In the genomic region with DNA sequence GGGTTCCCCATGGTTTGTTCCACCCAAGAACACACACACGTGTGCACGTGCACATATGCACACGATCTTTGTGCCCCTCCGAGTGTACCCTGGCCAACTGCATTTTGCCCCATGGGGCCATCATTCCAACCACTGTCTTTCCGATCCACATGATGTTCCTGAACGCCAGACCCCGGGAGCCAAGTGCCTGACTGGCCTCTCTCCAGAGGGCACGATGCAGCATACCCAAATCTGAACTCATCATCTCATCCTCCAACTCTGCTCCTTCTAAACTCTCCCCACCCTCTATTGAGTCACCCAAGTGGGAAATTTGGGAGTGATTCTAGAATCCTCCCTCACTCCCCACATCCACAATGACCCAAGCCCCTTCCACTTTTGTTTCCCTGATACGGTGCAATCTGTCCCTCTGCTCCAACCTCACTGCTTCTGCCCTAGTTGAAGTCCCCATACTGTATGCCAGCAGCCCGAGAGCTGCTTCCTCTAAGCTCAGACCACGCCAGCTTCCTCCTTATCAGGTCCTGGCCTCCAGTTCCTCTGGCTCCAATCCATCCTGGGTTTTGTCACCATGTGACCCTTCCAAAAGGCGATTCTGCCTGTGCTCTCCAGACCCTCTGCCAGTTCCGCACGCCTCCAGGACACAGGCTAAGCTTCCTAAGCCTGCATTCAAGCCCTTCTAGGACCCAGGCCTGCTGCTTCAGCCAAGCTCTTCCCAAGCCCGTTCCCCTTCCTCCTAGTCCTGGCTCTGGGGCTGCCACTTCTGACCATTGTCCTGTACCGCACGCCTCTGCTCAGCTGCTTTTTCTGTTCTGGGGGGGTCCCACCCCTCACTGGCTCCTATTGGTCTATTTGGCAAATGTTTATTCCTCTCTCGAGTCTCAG, we compare ENCODE assay signal across 10 cellular contexts. TPM values are rescaled to one million over a fixed set of nuclear protein-coding genes. Genes with fewer than 3 reads are reported as not detected.
DNase-seq lines count a peak whose midpoint lies in the region; ATAC-seq and TF ChIP-seq lines count a peak whose summit lies in the region.
"Had no signal": no experiment of that assay in that cellular context is flagged by ENCODE, and none has a peak within 500 bp of the region (broad histone marks: within the 10 kb centered on the region; RNA-seq: fewer than 3 reads in every experiment).

No MANE protein-coding gene starts in this region.

- CTCF ChIA-PET in activated CD8-positive, alpha-beta T cell treated with anti-CD3 and anti-CD28 coated beads, Interleukin-2, amount 10 ng/mL, durations not matched to agents 7 days and 5 days (lab: Charles Lee), result no interaction called here
- CTCF ChIA-PET in activated CD8-positive, alpha-beta T cell treated with anti-CD3 and anti-CD28 coated beads for 36 hours (lab: Charles Lee), result interaction anchor here (2.3 kb wide), 1 partner anchor 19 kb away, joined by 8 read pairs; no protein-coding TSS in a partner anchor

- peak overlapping the region; percentile 84 for H3K27ac ChIP-seq in left ventricle myocardium inferior (replicated peaks)
- H3K27ac ChIP-seq in tibial artery, result no peak overlapping the region

- intact Hi-C loops in activated CD8-positive, alpha-beta T cell treated with anti-CD3 and anti-CD28 coated beads for 36 hours (cut with micrococcal nuclease), result no loop called here
- intact Hi-C loops in left ventricle myocardium inferior (cut with micrococcal nuclease) (no loop called here), tibial artery (cut with DNase I; ENCODE audit: low total_unique reads) (no loop called here)

- peaks cover 13% of the 10 kb centered on the region for H3K4me1 Mint-ChIP-seq in activated CD8-positive, alpha-beta T cell treated with anti-CD3 and anti-CD28 coated beads, Interleukin-2, amount 10 ng/mL, durations not matched to agents 7 days and 5 days (ENCODE audit: low read depth)
- no peaks in the 10 kb centered on the region for H3K4me1 Mint-ChIP-seq in activated CD8-positive, alpha-beta T cell treated with anti-CD3 and anti-CD28 coated beads for 36 hours (ENCODE audit: low read depth)

- no peaks in the 10 kb centered on the region for H3K36me3 Mint-ChIP-seq in activated CD8-positive, alpha-beta T cell treated with anti-CD3 and anti-CD28 coated beads, Interleukin-2, amount 10 ng/mL, durations not matched to agents 7 days and 5 days (ENCODE audit: low read depth)
- H3K36me3 Mint-ChIP-seq in activated CD8-positive, alpha-beta T cell treated with anti-CD3 and anti-CD28 coated beads for 36 hours (ENCODE audit: low read depth), result no peaks in the 10 kb centered on the region

- H3K4me3 ChIP-seq in left ventricle myocardium inferior (peak overlapping the region; percentile 32), tibial artery (no peak overlapping the region)

- no peaks in the 10 kb centered on the region for H3K27me3 ChIP-seq in left ventricle myocardium inferior (ENCODE audit: low read depth)
- no peaks in the 10 kb centered on the region for H3K27me3 ChIP-seq in tibial artery

- no peak overlapping the region for H3K4me3 Mint-ChIP-seq in activated CD8-positive, alpha-beta T cell treated with anti-CD3 and anti-CD28 coated beads, Interleukin-2, amount 10 ng/mL, durations not matched to agents 7 days and 5 days
- no peak overlapping the region for H3K4me3 Mint-ChIP-seq in activated CD8-positive, alpha-beta T cell treated with anti-CD3 and anti-CD28 coated beads for 36 hours

- ATAC-seq in activated CD8-positive, alpha-beta T cell treated with anti-CD3 and anti-CD28 coated beads, Interleukin-2, amount 10 ng/mL, durations not matched to agents 7 days and 5 days, result no peak
- no peak for ATAC-seq in activated CD8-positive, alpha-beta T cell treated with anti-CD3 and anti-CD28 coated beads for 36 hours
- no peak for ATAC-seq in GM21576 (IDR thresholded peaks at IDR 0.05; ENCODE audit: unreplicated experiment)
- ATAC-seq: esophagus mucosa had no signal

- peak overlapping the region; percentile 8 for H3K27ac Mint-ChIP-seq in activated CD8-positive, alpha-beta T cell treated with anti-CD3 and anti-CD28 coated beads, Interleukin-2, amount 10 ng/mL, durations not matched to agents 7 days and 5 days
- H3K27ac Mint-ChIP-seq in activated CD8-positive, alpha-beta T cell treated with anti-CD3 and anti-CD28 coated beads for 36 hours, result no peak overlapping the region

- peaks cover 46% of the 10 kb centered on the region for H3K4me1 ChIP-seq in left ventricle myocardium inferior
- H3K4me1 ChIP-seq in tibial artery, result no peaks in the 10 kb centered on the region

- H3K9me3 Mint-ChIP-seq in activated CD8-positive, alpha-beta T cell treated with anti-CD3 and anti-CD28 coated beads, Interleukin-2, amount 10 ng/mL, durations not matched to agents 7 days and 5 days (ENCODE audit: insufficient read depth), result no peaks in the 10 kb centered on the region
- no peaks in the 10 kb centered on the region for H3K9me3 Mint-ChIP-seq in activated CD8-positive, alpha-beta T cell treated with anti-CD3 and anti-CD28 coated beads for 36 hours

- H3K9me3 ChIP-seq in left ventricle myocardium inferior (replicated peaks) (no peaks in the 10 kb centered on the region), tibial artery (no peaks in the 10 kb centered on the region)

- H3K27me3 Mint-ChIP-seq in activated CD8-positive, alpha-beta T cell treated with anti-CD3 and anti-CD28 coated beads, Interleukin-2, amount 10 ng/mL, durations not matched to agents 7 days and 5 days (ENCODE audit: low read depth), result no peaks in the 10 kb centered on the region
- no peaks in the 10 kb centered on the region for H3K27me3 Mint-ChIP-seq in activated CD8-positive, alpha-beta T cell treated with anti-CD3 and anti-CD28 coated beads for 36 hours

- DNase-seq in activated CD8-positive, alpha-beta T cell treated with anti-CD3 and anti-CD28 coated beads, Interleukin-2, amount 10 ng/mL, durations not matched to agents 7 days and 5 days, result no peak
- DNase-seq in activated CD8-positive, alpha-beta T cell treated with anti-CD3 and anti-CD28 coated beads for 36 hours, result no peak
- peak; percentile 68 for DNase-seq in left ventricle myocardium inferior
- peak; percentile 72 to 74 for DNase-seq in tibial artery
- DNase-seq in NCI-H345 (lab: John Stamatoyannopoulos, UW), result no peak
- DNase-seq: 8988T; activated CD4-positive, alpha-beta T cell treated with anti-CD3 and anti-CD28 coated beads, Interleukin-2, amount 50 U/mL, for 48 hours; NCI-H2081 treated with DMSO at 0.1 percent for 48 hours had no signal

- POLR2A ChIA-PET in activated CD8-positive, alpha-beta T cell treated with anti-CD3 and anti-CD28 coated beads, Interleukin-2, amount 10 ng/mL, durations not matched to agents 7 days and 5 days (lab: Charles Lee), result interaction anchor here (0.6 kb wide), 1 partner anchor 469 kb away, joined by 4 read pairs; no protein-coding TSS in a partner anchor
- POLR2A ChIA-PET in activated CD8-positive, alpha-beta T cell treated with anti-CD3 and anti-CD28 coated beads for 36 hours (lab: Charles Lee), result interaction anchor here (1.2 to 1.5 kb wide), 3 partner anchors 10 to 27 kb away, joined by 3 to 5 read pairs (median 4); partner anchors contain the start of gene TMEM208

- TF ChIP-seq CTCF in activated CD8-positive, alpha-beta T cell treated with anti-CD3 and anti-CD28 coated beads for 36 hours (IDR thresholded peaks at IDR 0.05), result no peak
- TF ChIP-seq CTCF in left ventricle myocardium inferior (IDR thresholded peaks at IDR 0.05; ENCODE audit: borderline replicate concordance) (no peak), tibial artery (IDR thresholded peaks at IDR 0.05) (no peak)

- H3K36me3 ChIP-seq in left ventricle myocardium inferior (no peaks in the 10 kb centered on the region), tibial artery (peaks cover 0 to 34% (median 0%) of the 10 kb centered on the region in 3 donors)

RNA-seq across cellular contexts. Expression of gene TMEM208, which starts 10.1 kb away (rescaled TPM):
- total RNA-seq in activated CD8-positive, alpha-beta T cell treated with anti-CD3 and anti-CD28 coated beads, Interleukin-2, amount 10 ng/mL, durations not matched to agents 7 days and 5 days, result 10 to 100 TPM; 33.7 TPM
- 10 to 100 TPM; 25.7 to 30.7 TPM for total RNA-seq in activated CD8-positive, alpha-beta T cell treated with anti-CD3 and anti-CD28 coated beads for 36 hours
- total RNA-seq in left ventricle myocardium inferior, result 11.5 TPM

RNA-seq across cellular contexts. Expression of gene ELMO3, which starts 17.9 kb away (rescaled TPM):
- 1 to 10 TPM; 7.2 to 8.0 TPM for total RNA-seq in activated CD8-positive, alpha-beta T cell treated with anti-CD3 and anti-CD28 coated beads, Interleukin-2, amount 10 ng/mL, durations not matched to agents 7 days and 5 days
- 1 to 10 TPM; 5.0 to 5.6 TPM for total RNA-seq in activated CD8-positive, alpha-beta T cell treated with anti-CD3 and anti-CD28 coated beads for 36 hours
- total RNA-seq in left ventricle myocardium inferior, result 0.80 TPM

RNA-seq across cellular contexts. Expression of gene E2F4, which starts 24.9 kb away (rescaled TPM):
- total RNA-seq in activated CD8-positive, alpha-beta T cell treated with anti-CD3 and anti-CD28 coated beads, Interleukin-2, amount 10 ng/mL, durations not matched to agents 7 days and 5 days, result 100 to 1,000 TPM; 134 to 138 TPM
- total RNA-seq in activated CD8-positive, alpha-beta T cell treated with anti-CD3 and anti-CD28 coated beads for 36 hours, result 100 to 1,000 TPM; 104 to 105 TPM
- 35.9 TPM for total RNA-seq in left ventricle myocardium inferior

RNA-seq across cellular contexts. Expression of gene EXOC3L1, which starts 26.9 kb away (rescaled TPM):
- total RNA-seq in activated CD8-positive, alpha-beta T cell treated with anti-CD3 and anti-CD28 coated beads, Interleukin-2, amount 10 ng/mL, durations not matched to agents 7 days and 5 days, result not detected
- under 1 TPM in 1 of 2 experiments, not detected in 1; 0.23 TPM for total RNA-seq in activated CD8-positive, alpha-beta T cell treated with anti-CD3 and anti-CD28 coated beads for 36 hours
- 3.9 TPM for total RNA-seq in left ventricle myocardium inferior

RNA-seq across cellular contexts. Expression of gene FHOD1, which starts 30.4 kb away (rescaled TPM):
- total RNA-seq in activated CD8-positive, alpha-beta T cell treated with anti-CD3 and anti-CD28 coated beads, Interleukin-2, amount 10 ng/mL, durations not matched to agents 7 days and 5 days, result 100 to 1,000 TPM in 1 of 2 experiments, 10 to 100 TPM in 1; 93.4 to 101 TPM
- 100 to 1,000 TPM; 102 to 105 TPM for total RNA-seq in activated CD8-positive, alpha-beta T cell treated with anti-CD3 and anti-CD28 coated beads for 36 hours
- 18.0 TPM for total RNA-seq in left ventricle myocardium inferior

Comparison
In these comparisons a context has a peak if more than half of its experiments do, and no peak if none do; other contexts are left out.
1. DNase-seq: peak in left ventricle myocardium inferior (single experiment) and tibial artery (2 of 2); none in activated CD8-positive, alpha-beta T cell treated with anti-CD3 and anti-CD28 coated beads, Interleukin-2, amount 10 ng/mL, durations not matched to agents 7 days and 5 days (single experiment), activated CD8-positive, alpha-beta T cell treated with anti-CD3 and anti-CD28 coated beads for 36 hours (single experiment) and NCI-H345 (single experiment).